ENCODE assay signal across 15 cellular contexts in the genomic region with DNA sequence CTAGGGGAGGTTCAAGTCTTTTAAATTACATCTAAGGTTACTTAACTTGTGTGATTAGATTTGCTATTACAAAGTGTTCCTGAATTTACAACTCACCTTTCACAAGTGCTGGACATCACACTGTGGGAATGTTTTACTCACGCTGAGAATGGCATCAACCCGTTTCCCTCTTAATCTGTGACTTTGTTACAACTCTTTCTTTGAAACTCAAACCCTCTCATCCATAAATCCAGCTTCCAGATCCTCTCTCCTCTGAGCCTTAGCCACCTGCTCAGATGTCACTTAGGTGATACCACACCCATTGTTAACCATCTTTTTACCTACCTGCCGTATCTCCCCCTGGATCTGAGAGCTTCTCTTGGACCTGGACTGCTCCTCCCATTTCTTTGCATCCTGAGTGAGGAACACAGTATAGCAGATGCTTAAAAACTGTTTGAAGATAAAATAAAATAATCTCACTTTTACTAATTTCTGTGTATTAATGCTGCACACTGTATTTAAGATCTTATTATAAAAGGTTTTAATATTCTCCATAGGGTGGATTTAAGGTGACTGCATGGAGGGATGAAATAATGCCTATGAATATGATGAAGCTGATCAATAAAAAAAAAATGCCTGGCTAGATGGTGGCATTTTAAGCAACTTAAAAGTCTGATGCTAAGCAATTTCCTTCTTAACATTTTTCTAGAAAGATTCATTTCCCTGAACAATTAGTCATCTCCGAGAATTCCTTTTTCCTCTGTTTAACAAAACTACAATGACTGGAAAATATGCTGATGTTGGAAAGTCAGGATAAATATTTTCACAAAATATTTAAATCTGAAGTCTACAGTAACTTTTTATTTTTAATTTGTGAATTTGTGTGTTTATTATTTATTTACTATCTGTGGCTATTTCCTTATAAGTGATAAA. TPM values are rescaled to one million over a fixed set of nuclear protein-coding genes. Genes with fewer than 3 reads are reported as not detected.
DNase-seq lines count a peak whose midpoint lies in the region; ATAC-seq, FAIRE-seq and TF ChIP-seq lines count a peak whose summit lies in the region.
"Had no signal": no experiment of that assay in that cellular context is flagged by ENCODE, and none has a peak within 500 bp of the region (broad histone marks: within the 10 kb centered on the region; RNA-seq: fewer than 3 reads in every experiment).

No MANE protein-coding gene starts in this region.

- H2AFZ ChIP-seq in astrocyte (ENCODE audit: low read depth, low read length), result peak overlapping the region; percentile 43

- peak; percentile 37 for ATAC-seq in foreskin keratinocyte
- ATAC-seq in HG03439 (IDR thresholded peaks at IDR 0.05; ENCODE audit: unreplicated experiment), result no peak
- no peak for ATAC-seq in natural killer cell
- ATAC-seq: activated CD8-positive, alpha-beta T cell treated with anti-CD3 and anti-CD28 coated beads, Interleukin-2, amount 10 ng/mL, durations not matched to agents 7 days and 5 days; T-helper 17 cell had no signal

- peak overlapping the region; percentile 32 for H3K4me3 ChIP-seq in astrocyte (ENCODE audit: insufficient read depth, low read depth, low read length)
- H3K4me3 ChIP-seq: coronary artery, HAP-1, thyroid gland had no signal

- no peaks in the 10 kb centered on the region for H3K36me3 Mint-ChIP-seq in astrocyte (ENCODE audit: low read depth, unreplicated experiment)
- no peaks in the 10 kb centered on the region for H3K36me3 Mint-ChIP-seq in natural killer cell

- H3K9me3 Mint-ChIP-seq in astrocyte (ENCODE audit: unreplicated experiment) (no peaks in the 10 kb centered on the region), natural killer cell (no peaks in the 10 kb centered on the region)

- H3K4me2 ChIP-seq in astrocyte (ENCODE audit: low read length), result peak overlapping the region; percentile 72

- no peak for TF ChIP-seq POLR2A in erythroblast (IDR thresholded peaks at IDR 0.05; ENCODE audit: low read length)

- intact Hi-C loops in natural killer cell (cut with micrococcal nuclease), result no loop called here

- H3K27ac ChIP-seq in astrocyte (ENCODE audit: low read depth, low read length) (peak overlapping the region; percentile 57), foreskin keratinocyte (no peak overlapping the region)
- H3K27ac ChIP-seq: coronary artery, thyroid gland had no signal

- H4K20me1 ChIP-seq in astrocyte (ENCODE audit: insufficient read depth, low read length), result no peaks in the 10 kb centered on the region

- peak; percentile 92 for FAIRE-seq in astrocyte (lab: Jason Lieb, UNC)

- peaks cover 14% of the 10 kb centered on the region for H3K4me1 ChIP-seq in astrocyte (ENCODE audit: insufficient read depth, low read length)
- peaks cover 19% of the 10 kb centered on the region for H3K4me1 ChIP-seq in foreskin keratinocyte
- H3K4me1 ChIP-seq: HAP-1, thyroid gland had no signal

- H3K9me3 ChIP-seq in astrocyte (ENCODE audit: insufficient read depth, low read depth, low read length), result no peaks in the 10 kb centered on the region
- H3K9me3 ChIP-seq: HAP-1, thyroid gland had no signal

- DNase-seq in NCI-H82 (lab: John Stamatoyannopoulos, UW), result peak; percentile 15
- no peak for DNase-seq in NCI-H82 treated with DMSO at 0.1 percent for 48 hours (lab: John Stamatoyannopoulos, UW; ENCODE audit: unreplicated experiment)
- peak; percentile 61 for DNase-seq in astrocyte (ENCODE audit: low read depth)
- peak in 1 of 2 donors; percentile 61 for DNase-seq in foreskin keratinocyte
- no peak for DNase-seq in erythroblast (lab: John Stamatoyannopoulos, UW)
- DNase-seq in inferior parietal cortex (ENCODE audit: extremely low spot score), result no peak
- DNase-seq in natural killer cell, result no peak
- DNase-seq: ACHN; activated CD8-positive, alpha-beta T cell treated with anti-CD3 and anti-CD28 coated beads, Interleukin-2, amount 10 ng/mL, durations not matched to agents 7 days and 5 days; NCI-H1436 treated with DMSO at 0.1 percent for 48 hours; T-helper 17 cell; thyroid gland had no signal

- H3K4me3 Mint-ChIP-seq in astrocyte (ENCODE audit: unreplicated experiment) (no peak overlapping the region), natural killer cell (no peak overlapping the region)
- H3K4me3 Mint-ChIP-seq: activated CD8-positive, alpha-beta T cell treated with anti-CD3 and anti-CD28 coated beads, Interleukin-2, amount 10 ng/mL, durations not matched to agents 7 days and 5 days; T-helper 17 cell had no signal

- H3K27ac Mint-ChIP-seq in astrocyte (ENCODE audit: unreplicated experiment) (peak overlapping the region; percentile 9), natural killer cell (no peak overlapping the region)
- H3K27ac Mint-ChIP-seq: activated CD8-positive, alpha-beta T cell treated with anti-CD3 and anti-CD28 coated beads, Interleukin-2, amount 10 ng/mL, durations not matched to agents 7 days and 5 days; T-helper 17 cell had no signal

- H3K36me3 ChIP-seq in astrocyte (ENCODE audit: insufficient read depth, low read length), result no peaks in the 10 kb centered on the region
- H3K36me3 ChIP-seq: HAP-1, thyroid gland had no signal

- peak overlapping the region; percentile 28 for H3K9ac ChIP-seq in astrocyte (ENCODE audit: low read length)

- TF ChIP-seq CTCF in astrocyte (IDR thresholded peaks at IDR 0.05; ENCODE audit: insufficient read depth, low read depth, low read length), result no peak
- TF ChIP-seq CTCF in foreskin keratinocyte (conservative IDR thresholded peaks at IDR 0.05), result no peak
- TF ChIP-seq CTCF in natural killer cell (IDR thresholded peaks at IDR 0.05), result no peak

- H3K79me2 ChIP-seq in astrocyte (ENCODE audit: insufficient read depth, low read length), result no peaks in the 10 kb centered on the region

- H3K27me3 ChIP-seq in astrocyte (ENCODE audit: insufficient read depth, low read length) (no peaks in the 10 kb centered on the region), foreskin keratinocyte (no peaks in the 10 kb centered on the region)
- H3K27me3 ChIP-seq: thyroid gland had no signal

- H3K27me3 Mint-ChIP-seq in astrocyte (ENCODE audit: low read depth, unreplicated experiment), result no peaks in the 10 kb centered on the region
- no peaks in the 10 kb centered on the region for H3K27me3 Mint-ChIP-seq in natural killer cell (ENCODE audit: low read depth in 2 of 2)
- H3K27me3 Mint-ChIP-seq: T-helper 17 cell had no signal

- H3K4me1 Mint-ChIP-seq in astrocyte (ENCODE audit: low read depth, unreplicated experiment), result peaks cover 13% of the 10 kb centered on the region
- no peaks in the 10 kb centered on the region for H3K4me1 Mint-ChIP-seq in natural killer cell
- H3K4me1 Mint-ChIP-seq: T-helper 17 cell had no signal

RNA-seq across cellular contexts. Expression of gene NAP1L1, which starts 39.1 kb away (rescaled TPM):
- total RNA-seq in astrocyte (614 and 687 TPM in 2 replicates), foreskin keratinocyte (423 and 448 TPM in 2 replicates), natural killer cell (100 to 1,000 TPM; 264 to 431 (median 286) TPM)
- 359 and 389 TPM in 2 replicates for polyA plus RNA-seq in foreskin keratinocyte

Comparison
In these comparisons a context has a peak if more than half of its experiments do, and no peak if none do; other contexts are left out.
1. DNase-seq: peak in NCI-H82 (single experiment) and astrocyte (single experiment); none in NCI-H82 treated with DMSO at 0.1 percent for 48 hours (single experiment), erythroblast (0 of 2), inferior parietal cortex (single experiment) and natural killer cell (single experiment).